In the genomic region with DNA sequence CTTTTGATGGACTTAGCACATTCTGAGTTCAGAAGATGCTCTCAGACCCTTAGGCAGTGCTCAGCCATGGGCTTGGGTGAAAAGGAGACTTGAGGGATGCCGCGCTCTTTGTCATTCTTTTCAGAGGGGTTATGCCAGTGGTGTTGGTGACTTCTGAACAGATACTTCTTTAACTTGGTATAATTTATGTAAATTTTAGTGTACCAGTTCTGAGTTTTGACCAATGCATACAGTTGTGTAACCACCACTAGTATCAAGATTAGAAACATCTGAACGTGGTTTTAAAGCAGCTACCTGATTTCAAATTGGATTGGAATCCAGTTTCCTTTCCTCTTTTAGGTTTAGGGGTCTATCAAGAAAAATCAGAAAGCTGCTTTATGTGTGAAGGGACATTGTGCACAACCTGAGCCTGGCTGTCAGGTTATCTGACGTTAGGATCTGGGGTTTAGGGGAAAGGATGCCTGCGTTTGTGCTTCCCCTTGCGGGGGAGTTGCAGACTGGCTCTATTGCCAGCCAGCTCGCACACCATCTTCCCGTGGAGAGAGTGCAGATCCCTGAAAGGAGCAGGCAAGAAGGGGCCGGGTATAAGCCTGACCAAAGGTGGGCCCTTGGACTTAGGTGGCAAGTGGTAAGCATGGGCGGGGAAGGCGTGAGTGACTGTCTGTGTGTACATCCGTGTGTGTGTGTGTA, we compare ENCODE assay signal across 14 cellular contexts. TPM values are rescaled to one million over a fixed set of nuclear protein-coding genes. Genes with fewer than 3 reads are reported as not detected.
DNase-seq lines count a peak whose midpoint lies in the region; ATAC-seq, FAIRE-seq and TF ChIP-seq lines count a peak whose summit lies in the region.
"Had no signal": no experiment of that assay in that cellular context is flagged by ENCODE, and none has a peak within 500 bp of the region (broad histone marks: within the 10 kb centered on the region; RNA-seq: fewer than 3 reads in every experiment).

No MANE protein-coding gene starts in this region.

- no peaks in the 10 kb centered on the region for H3K9me3 ChIP-seq in astrocyte (ENCODE audit: insufficient read depth, low read depth, low read length)

- peaks cover 2% of the 10 kb centered on the region for H3K36me3 Mint-ChIP-seq in activated naive CD8-positive, alpha-beta T cell
- H3K36me3 Mint-ChIP-seq in activated naive CD8-positive, alpha-beta T cell treated with anti-CD3 and anti-CD28 coated beads for 36 hours: peaks cover 19% of the 10 kb centered on the region
- peaks cover 1% of the 10 kb centered on the region for H3K36me3 Mint-ChIP-seq in astrocyte (ENCODE audit: low read depth, unreplicated experiment)

- H3K79me2 ChIP-seq in astrocyte (ENCODE audit: insufficient read depth, low read length): peaks cover 98% of the 10 kb centered on the region

- H3K27me3 ChIP-seq in astrocyte (ENCODE audit: insufficient read depth, low read length): no peaks in the 10 kb centered on the region

- H3K27ac ChIP-seq in astrocyte (ENCODE audit: low read depth, low read length): no peak overlapping the region
- H3K27ac ChIP-seq: VCaP had no signal

- no peak overlapping the region for H3K9ac ChIP-seq in astrocyte (ENCODE audit: low read length)

- no peak for TF ChIP-seq CTCF in astrocyte (IDR thresholded peaks at IDR 0.05; ENCODE audit: insufficient read depth, low read depth, low read length)

- no peak overlapping the region for H3K27ac Mint-ChIP-seq in activated naive CD8-positive, alpha-beta T cell
- no peak overlapping the region for H3K27ac Mint-ChIP-seq in activated naive CD8-positive, alpha-beta T cell treated with anti-CD3 and anti-CD28 coated beads for 36 hours
- H3K27ac Mint-ChIP-seq in astrocyte (ENCODE audit: unreplicated experiment): peak overlapping the region; percentile 71

- no peaks in the 10 kb centered on the region for H3K36me3 ChIP-seq in astrocyte (ENCODE audit: insufficient read depth, low read length)

- no peak overlapping the region for H3K4me3 ChIP-seq in astrocyte (ENCODE audit: insufficient read depth, low read depth, low read length)

- ATAC-seq in HG03280 (IDR thresholded peaks at IDR 0.05; ENCODE audit: unreplicated experiment): peak; percentile 56
- no peak for ATAC-seq in GM19452 (IDR thresholded peaks at IDR 0.05; ENCODE audit: unreplicated experiment)
- no peak for ATAC-seq in sciatic nerve
- ATAC-seq in GM21367 (IDR thresholded peaks at IDR 0.05; ENCODE audit: unreplicated experiment): no peak

- peaks cover 22% of the 10 kb centered on the region for H3K4me1 ChIP-seq in astrocyte (ENCODE audit: insufficient read depth, low read length)

- no peak for DNase-seq in activated naive CD8-positive, alpha-beta T cell treated with anti-CD3 and anti-CD28 coated beads for 36 hours
- DNase-seq in astrocyte (ENCODE audit: low read depth) (no peak), superior temporal gyrus (ENCODE audit: extremely low spot score) (peak; percentile 9), sciatic nerve (ENCODE audit: low spot score) (no peak)
- DNase-seq: glutamatergic neuron; NCI-H1694; NCI-H69; SHP77; stimulated activated CD4-positive, alpha-beta T cell treated with anti-CD3 and anti-CD28 coated beads, Interleukin-12 subunit alpha, Interleukin-12 subunit beta, amount 100 ng/mL, for 4 hours had no signal

- no peaks in the 10 kb centered on the region for H3K27me3 Mint-ChIP-seq in activated naive CD8-positive, alpha-beta T cell
- H3K27me3 Mint-ChIP-seq in activated naive CD8-positive, alpha-beta T cell treated with anti-CD3 and anti-CD28 coated beads for 36 hours: no peaks in the 10 kb centered on the region
- no peaks in the 10 kb centered on the region for H3K27me3 Mint-ChIP-seq in astrocyte (ENCODE audit: low read depth, unreplicated experiment)

- peaks cover 46% of the 10 kb centered on the region for H3K4me1 Mint-ChIP-seq in activated naive CD8-positive, alpha-beta T cell (ENCODE audit: low read depth)
- H3K4me1 Mint-ChIP-seq in activated naive CD8-positive, alpha-beta T cell treated with anti-CD3 and anti-CD28 coated beads for 36 hours: peaks cover 49% of the 10 kb centered on the region
- peaks cover 39% of the 10 kb centered on the region for H3K4me1 Mint-ChIP-seq in astrocyte (ENCODE audit: low read depth, unreplicated experiment)

- H2AFZ ChIP-seq in astrocyte (ENCODE audit: low read depth, low read length): no peak overlapping the region

- no peak for FAIRE-seq in astrocyte (lab: Jason Lieb, UNC)

- intact Hi-C loops in sciatic nerve (cut with DNase I): no loop called here

- H3K4me2 ChIP-seq in astrocyte (ENCODE audit: low read length): no peak overlapping the region

- peak overlapping the region; percentile 30 for H3K4me3 Mint-ChIP-seq in activated naive CD8-positive, alpha-beta T cell
- no peak overlapping the region for H3K4me3 Mint-ChIP-seq in activated naive CD8-positive, alpha-beta T cell treated with anti-CD3 and anti-CD28 coated beads for 36 hours
- peak overlapping the region; percentile 68 for H3K4me3 Mint-ChIP-seq in astrocyte (ENCODE audit: unreplicated experiment)

- peaks cover 86% of the 10 kb centered on the region for H4K20me1 ChIP-seq in astrocyte (ENCODE audit: insufficient read depth, low read length)

- H3K9me3 Mint-ChIP-seq in activated naive CD8-positive, alpha-beta T cell (ENCODE audit: low read depth): no peaks in the 10 kb centered on the region
- H3K9me3 Mint-ChIP-seq in activated naive CD8-positive, alpha-beta T cell treated with anti-CD3 and anti-CD28 coated beads for 36 hours: no peaks in the 10 kb centered on the region
- H3K9me3 Mint-ChIP-seq in astrocyte (ENCODE audit: unreplicated experiment): no peaks in the 10 kb centered on the region

RNA-seq across cellular contexts. Expression of gene SMS, which starts 19.0 kb away (rescaled TPM):
- total RNA-seq in activated naive CD8-positive, alpha-beta T cell treated with anti-CD3 and anti-CD28 coated beads for 36 hours: 100 to 1,000 TPM; 202 to 206 TPM
- total RNA-seq in astrocyte (134 and 187 TPM in 2 replicates), sciatic nerve (40.0 TPM)
